Comparison of ENCODE assay signal across 12 cellular contexts in genomic region chr6:26360451-26361416, GRCh38. TPM values are rescaled to one million over a fixed set of nuclear protein-coding genes. Genes with fewer than 3 reads are reported as not detected.
DNase-seq lines count a peak whose midpoint lies in the region; ATAC-seq and TF ChIP-seq lines count a peak whose summit lies in the region.
"Had no signal": no experiment of that assay in that cellular context is flagged by ENCODE, and none has a peak within 500 bp of the region (broad histone marks: within the 10 kb centered on the region; RNA-seq: fewer than 3 reads in every experiment).

No MANE protein-coding gene starts in this region.

- ATAC-seq in GM18511 (IDR thresholded peaks at IDR 0.05; ENCODE audit: unreplicated experiment): peak; percentile 48
- peak; percentile 55 for ATAC-seq in HG03354 (IDR thresholded peaks at IDR 0.05; ENCODE audit: poor library complexity, severe bottlenecking, unreplicated experiment)
- ATAC-seq in gastrocnemius medialis: no peak

- no peaks in the 10 kb centered on the region for H3K27me3 ChIP-seq in gastrocnemius medialis

- peaks cover 8% of the 10 kb centered on the region in 2 donors for H3K4me1 ChIP-seq in gastrocnemius medialis

- intact Hi-C loops in gastrocnemius medialis (cut with DNase I; ENCODE audit: low total_unique reads): loop anchor here (5.0 kb wide), 1 partner anchor 112 kb away; no protein-coding TSS in a partner anchor

- DNase-seq in GM20000 (ENCODE audit: low spot score): peak; percentile 7
- peak; percentile 19 for DNase-seq in central memory CD4-positive, alpha-beta T cell
- no peak for DNase-seq in DMS79 (lab: John Stamatoyannopoulos, UW)
- no peak for DNase-seq in DMS79 treated with DMSO at 0.1 percent for 48 hours (lab: John Stamatoyannopoulos, UW)
- no peak for DNase-seq in gastrocnemius medialis
- DNase-seq in NCI-H1048 (lab: John Stamatoyannopoulos, UW): no peak
- DNase-seq: activated CD4-positive, alpha-beta T cell treated with anti-CD3 and anti-CD28 coated beads for 48 hours; DND-41; HCEC 1CT; PC-9 had no signal

- H3K27ac ChIP-seq in gastrocnemius medialis: no peak overlapping the region
- H3K27ac ChIP-seq: PC-9 had no signal

- no peaks in the 10 kb centered on the region for H3K9me3 ChIP-seq in gastrocnemius medialis

- TF ChIP-seq CTCF in GM20000 (IDR thresholded peaks at IDR 0.05; ENCODE audit: extremely low read depth, missing control alignments): no peak
- no peak for TF ChIP-seq CTCF in gastrocnemius medialis (IDR thresholded peaks at IDR 0.05 in 4 of 5, conservative IDR thresholded peaks at IDR 0.05 in 1 of 5)

- no peaks in the 10 kb centered on the region for H3K36me3 ChIP-seq in gastrocnemius medialis

- no peak overlapping the region for H3K4me3 ChIP-seq in gastrocnemius medialis
- H3K4me3 ChIP-seq: PC-9 had no signal

- no peak for TF ChIP-seq POLR2A in gastrocnemius medialis (IDR thresholded peaks at IDR 0.05)

- in situ Hi-C loops in gastrocnemius medialis (cut with MboI; ENCODE audit: low sequenced_read_pairs in 4 of 4): no loop called here

RNA-seq across cellular contexts. Expression of gene BTN3A2, which starts 4.3 kb away (rescaled TPM):
- 1 to 10 TPM; 3.7 to 8.9 (median 4.4) TPM for total RNA-seq in gastrocnemius medialis

RNA-seq across cellular contexts. Expression of gene BTN2A2, which starts 22.2 kb away (rescaled TPM):
- 1 to 10 TPM; 1.1 to 4.8 (median 1.5) TPM for total RNA-seq in gastrocnemius medialis

RNA-seq across cellular contexts. Expression of gene BTN3A1, which starts 41.3 kb away (rescaled TPM):
- 1 to 10 TPM; 2.5 to 3.5 (median 3.1) TPM for total RNA-seq in gastrocnemius medialis

Comparison
In these comparisons a context has a peak if more than half of its experiments do, and no peak if none do; other contexts are left out.
1. ATAC-seq: peak in GM18511 (single experiment) and HG03354 (single experiment); none in gastrocnemius medialis (0 of 2).
2. DNase-seq: peak in GM20000 (single experiment) and central memory CD4-positive, alpha-beta T cell (single experiment); none in DMS79 (single experiment), DMS79 treated with DMSO at 0.1 percent for 48 hours (single experiment), gastrocnemius medialis (0 of 2) and NCI-H1048 (single experiment).